ENCODE assay signal across 1 cellular context in genomic region chr2:239736358-239737143, GRCh38.
TF ChIP-seq lines count a peak whose summit lies in the region.

No MANE protein-coding gene starts in this region.

TF ChIP-seq in K562, 482 proteins besides CTCF, POLR2A, EP300 and RAD21 (continued from another document):
- TF ChIP-seq ATF3 (IDR thresholded peaks at IDR 0.05) (peak; percentile 57), ATF3 (CRISPR knock-in tag; conservative IDR thresholded peaks at IDR 0.05) (no peak), SRSF9 (IDR thresholded peaks at IDR 0.05; ENCODE audit: borderline replicate concordance, low read depth, low read length) (no peak), ERF (CRISPR knock-in tag; IDR thresholded peaks at IDR 0.05) (no peak), USF2 (CRISPR knock-in tag; IDR thresholded peaks at IDR 0.05) (peak; percentile 51)
TF ChIP-seq in K562: peak in this region for 3.
